In genomic region chr16:62383941-62384340, GRCh38 we compare ENCODE assay signal across 31 cellular contexts.
"Had no signal": no experiment of that assay in that cellular context is flagged by ENCODE, and none has a peak within 500 bp of the region (broad histone marks: within the 10 kb centered on the region; RNA-seq: fewer than 3 reads in every experiment).

No MANE protein-coding gene starts in this region.

- H3K27me3 ChIP-seq: adrenal gland, ascending aorta, body of pancreas, brain microvascular endothelial cell, breast epithelium, cardiac muscle cell had no signal

- ATAC-seq: activated naive CD4-positive, alpha-beta T cell treated with anti-CD3 and anti-CD28 coated beads, Interleukin-2, amount 50 U/mL, for 72 hours; activated naive CD8-positive, alpha-beta T cell treated with anti-CD3 and anti-CD28 coated beads, Interleukin-2, amount 50 U/mL, for 24 hours; activated T-cell treated with anti-CD3 and anti-CD28 coated beads, Interleukin-2, amount 50 U/mL, for 4 hours; activated T-cell treated with anti-CD3 and anti-CD28 coated beads, Interleukin-2, amount 50 U/mL, for 72 hours; activated T-helper 17 cell treated with anti-CD3 and anti-CD28 coated beads, Interleukin-2, amount 50 U/mL, for 72 hours; body of pancreas had no signal

- H3K4me1 ChIP-seq: adrenal gland, ascending aorta, body of pancreas, breast epithelium had no signal

- H3K36me3 ChIP-seq: adrenal gland, ascending aorta, brain microvascular endothelial cell, breast epithelium, cardiac muscle cell had no signal

- H3K4me3 ChIP-seq: adrenal gland, ascending aorta, body of pancreas, breast epithelium, cardiac muscle cell had no signal

- H3K27ac ChIP-seq: adrenal gland, ascending aorta, body of pancreas, brain microvascular endothelial cell, breast epithelium, cardiac muscle cell had no signal

- DNase-seq: activated effector memory CD4-positive, alpha-beta T cell treated with anti-CD3 and anti-CD28 coated beads, Interleukin-2, amount 50 U/mL, for 16 hours; activated effector memory CD4-positive, alpha-beta T cell treated with Interleukin-2 at 50 U/mL for 16 hours; activated gamma-delta T cell; activated gamma-delta T cell treated with Interleukin-2 at 50 U/mL for 16 hours; activated naive CD4-positive, alpha-beta T cell; activated naive CD4-positive, alpha-beta T cell treated with anti-CD3 and anti-CD28 coated beads for 36 hours; activated naive CD4-positive, alpha-beta T cell treated with anti-CD3 and anti-CD28 coated beads, Interleukin-2, amount 10 ng/mL, durations not matched to agents 7 days and 5 days; activated naive CD4-positive, alpha-beta T cell treated with anti-CD3 and anti-CD28 coated beads, Interleukin-2, amount 50 U/mL, for 16 hours; activated naive CD4-positive, alpha-beta T cell treated with Interleukin-2 at 50 U/mL for 16 hours; activated naive CD8-positive, alpha-beta T cell treated with anti-CD3 and anti-CD28 coated beads for 36 hours; activated naive CD8-positive, alpha-beta T cell treated with anti-CD3 and anti-CD28 coated beads, Interleukin-2, amount 10 ng/mL, durations not matched to agents 7 days and 5 days; activated naive CD8-positive, alpha-beta T cell treated with anti-CD3 and anti-CD28 coated beads, Interleukin-2, amount 50 U/mL, for 24 hours; activated T-cell treated with anti-CD3 and anti-CD28 coated beads, Interleukin-2, amount 50 U/mL, for 24 hours; activated T-cell treated with anti-CD3 and anti-CD28 coated beads, Interleukin-2, amount 50 U/mL, for 4 hours; activated T-cell treated with anti-CD3 and anti-CD28 coated beads, Interleukin-2, amount 50 U/mL, for 48 hours; activated T-cell treated with anti-CD3 and anti-CD28 coated beads, Interleukin-2, amount 50 U/mL, for 72 hours; adrenal gland; amniotic stem cell; amygdala; anterior cingulate cortex; aorta; body of pancreas; brain microvascular endothelial cell; caudate nucleus; central memory CD4-positive, alpha-beta T cell; cerebellar nuclear complex had no signal

- H3K9me3 ChIP-seq: adrenal gland, ascending aorta, body of pancreas, breast epithelium had no signal
